ENCODE assay signal across 21 cellular contexts in the genomic region with DNA sequence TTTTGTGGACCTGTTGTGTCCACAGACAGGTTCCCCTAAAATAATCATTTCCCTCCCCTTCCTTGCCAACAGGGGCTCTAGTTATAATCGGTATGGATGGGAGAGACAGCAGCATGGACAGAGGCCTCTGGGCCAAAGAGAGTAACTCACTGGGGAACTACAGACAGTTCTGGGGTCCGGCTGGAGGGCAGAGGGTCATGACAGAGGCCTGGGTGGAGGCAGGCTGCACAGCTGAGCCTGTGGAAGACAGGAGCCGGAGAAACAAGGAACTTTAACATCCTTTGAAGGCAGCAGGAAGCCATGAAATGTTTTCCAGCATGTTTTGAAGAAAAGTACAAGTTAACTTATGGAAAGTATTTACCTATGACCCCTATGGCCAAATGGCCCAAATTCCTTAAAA.
"Had no signal": no experiment of that assay in that cellular context is flagged by ENCODE, and none has a peak within 500 bp of the region (broad histone marks: within the 10 kb centered on the region; RNA-seq: fewer than 3 reads in every experiment).

No MANE protein-coding gene starts in this region.

- H3K4me1 ChIP-seq: prostate gland, uterus had no signal

- H3K36me3 Mint-ChIP-seq: memory B cell, mesothelial cell of epicardium, natural killer cell had no signal

- H3K4me3 ChIP-seq: coronary artery, hepatocyte, left ventricle myocardium inferior, lower lobe of right lung, pancreas, prostate gland, upper lobe of left lung, uterus had no signal

- H3K27ac ChIP-seq: coronary artery, left ventricle myocardium inferior, lower lobe of right lung, pancreas, prostate gland, upper lobe of left lung, uterus had no signal

- ATAC-seq: left cardiac atrium, lower lobe of right lung, natural killer cell, pancreas, sciatic nerve had no signal

- H3K9me3 Mint-ChIP-seq: memory B cell, mesothelial cell of epicardium, natural killer cell had no signal

- H3K4me3 Mint-ChIP-seq: memory B cell, mesothelial cell of epicardium, natural killer cell had no signal

- H3K27me3 Mint-ChIP-seq: memory B cell had no signal

- H3K36me3 ChIP-seq: left ventricle myocardium inferior, lower lobe of right lung, pancreas, prostate gland, upper lobe of left lung, uterus had no signal

- DNase-seq: effector CD4-positive, alpha-beta T cell; foreskin melanocyte; head of caudate nucleus; kidney; left cardiac atrium; left ventricle myocardium inferior; natural killer cell; occipital lobe; pancreas; stimulated activated CD4-positive, alpha-beta T cell treated with anti-CD3 and anti-CD28 coated beads, Interleukin-2, amount 100 ng/mL, for 24 hours; stimulated activated CD4-positive, alpha-beta T cell treated with anti-CD3 and anti-CD28 coated beads, Interleukin-4, amount 100 ng/mL, for 4 hours; stimulated activated naive CD4-positive, alpha-beta T cell treated with Interleukin-2 at 50 U/mL for 16 hours; upper lobe of left lung; uterus had no signal

- H3K9me3 ChIP-seq: left ventricle myocardium inferior, lower lobe of right lung, pancreas, prostate gland, upper lobe of left lung, uterus had no signal

- H3K27me3 ChIP-seq: hepatocyte, pancreas, upper lobe of left lung, uterus had no signal

- H3K27ac Mint-ChIP-seq: memory B cell, mesothelial cell of epicardium, natural killer cell had no signal
